8 cellular contexts compared by ENCODE assay signal in genomic region chr7:128135275-128136214, GRCh38.
DNase-seq lines count a peak whose midpoint lies in the region; ATAC-seq and TF ChIP-seq lines count a peak whose summit lies in the region.

No MANE protein-coding gene starts in this region.

- peak overlapping the region; percentile 46 for H3K27ac Mint-ChIP-seq in activated CD8-positive, alpha-beta T cell treated with anti-CD3 and anti-CD28 coated beads for 36 hours
- no peak overlapping the region for H3K27ac Mint-ChIP-seq in effector memory CD8-positive, alpha-beta T cell

- peak; percentile 100 for TF ChIP-seq CTCF in 22Rv1 (IDR thresholded peaks at IDR 0.05)
- TF ChIP-seq CTCF in activated CD8-positive, alpha-beta T cell treated with anti-CD3 and anti-CD28 coated beads for 36 hours (IDR thresholded peaks at IDR 0.05) = peak; percentile 85

- POLR2A ChIA-PET in activated CD8-positive, alpha-beta T cell treated with anti-CD3 and anti-CD28 coated beads for 36 hours (lab: Charles Lee) = interaction anchor here (1.2 to 1.3 kb wide), 2 partner anchors 26 to 35 kb away, joined by 4 read pairs; no protein-coding TSS in a partner anchor

- peaks cover 3% of the 10 kb centered on the region for H3K9me3 Mint-ChIP-seq in activated CD8-positive, alpha-beta T cell treated with anti-CD3 and anti-CD28 coated beads for 36 hours
- no peaks in the 10 kb centered on the region for H3K9me3 Mint-ChIP-seq in effector memory CD8-positive, alpha-beta T cell

- ATAC-seq in GM18499 (IDR thresholded peaks at IDR 0.05; ENCODE audit: insufficient read depth, unreplicated experiment) (peak; percentile 68), HG02973 (IDR thresholded peaks at IDR 0.05; ENCODE audit: unreplicated experiment) (peak; percentile 90)
- ATAC-seq in activated CD8-positive, alpha-beta T cell treated with anti-CD3 and anti-CD28 coated beads for 36 hours = peak; percentile 97
- ATAC-seq in effector memory CD8-positive, alpha-beta T cell (replicated peaks) = peak; percentile 96

- intact Hi-C loops in activated CD8-positive, alpha-beta T cell treated with anti-CD3 and anti-CD28 coated beads for 36 hours (cut with micrococcal nuclease) = loop anchor here (2.0 kb wide), 1 partner anchor 73 kb away; no protein-coding TSS in a partner anchor

- CTCF ChIA-PET in activated CD8-positive, alpha-beta T cell treated with anti-CD3 and anti-CD28 coated beads for 36 hours (lab: Charles Lee) = interaction anchor here (0.6 to 5.4 kb wide), 37 partner anchors 8 to 631 kb away, joined by 3 to 92 read pairs (median 4); partner anchors contain the start of genes GCC1 and LRRC4

- peaks cover 19% of the 10 kb centered on the region for H3K27me3 Mint-ChIP-seq in activated CD8-positive, alpha-beta T cell treated with anti-CD3 and anti-CD28 coated beads for 36 hours
- peaks cover 15 to 17% of the 10 kb centered on the region in 2 donors for H3K27me3 Mint-ChIP-seq in effector memory CD8-positive, alpha-beta T cell

- H3K27ac ChIP-seq in 22Rv1 = no peak overlapping the region

- no peaks in the 10 kb centered on the region for H3K36me3 Mint-ChIP-seq in activated CD8-positive, alpha-beta T cell treated with anti-CD3 and anti-CD28 coated beads for 36 hours (ENCODE audit: low read depth)
- peaks cover 3% of the 10 kb centered on the region for H3K36me3 Mint-ChIP-seq in effector memory CD8-positive, alpha-beta T cell (ENCODE audit: insufficient read depth)

- H3K4me3 Mint-ChIP-seq in activated CD8-positive, alpha-beta T cell treated with anti-CD3 and anti-CD28 coated beads for 36 hours = peak overlapping the region; percentile 65
- H3K4me3 Mint-ChIP-seq in effector memory CD8-positive, alpha-beta T cell = peak overlapping the region; percentile 78 to 81

- DNase-seq in NCI-H2196 treated with DMSO at 0.1 percent for 48 hours (lab: John Stamatoyannopoulos, UW; ENCODE audit: unreplicated experiment) = peak; percentile 43
- DNase-seq in activated CD8-positive, alpha-beta T cell treated with anti-CD3 and anti-CD28 coated beads for 36 hours = peak; percentile 85
- DNase-seq in effector memory CD8-positive, alpha-beta T cell = peak; percentile 46 to 71 (median 64)
- DNase-seq in midbrain (lab: John Stamatoyannopoulos, UW) = peak; percentile 17
- DNase-seq in stimulated activated CD8-positive, alpha-beta memory T cell treated with anti-CD3 and anti-CD28 coated beads, Interleukin-2, amount 100 ng/mL, for 1 hour (ENCODE audit: low read depth in 2 of 2) = peak; percentile 24 to 43

- H3K4me1 Mint-ChIP-seq in activated CD8-positive, alpha-beta T cell treated with anti-CD3 and anti-CD28 coated beads for 36 hours (ENCODE audit: low read depth) = peaks cover 16% of the 10 kb centered on the region
- H3K4me1 Mint-ChIP-seq in effector memory CD8-positive, alpha-beta T cell (ENCODE audit: low read depth in 2 of 2) = peaks cover 10 to 13% of the 10 kb centered on the region in 2 donors

Comparison
In these comparisons a context has a peak if more than half of its experiments do, and no peak if none do; other contexts are left out.
1. DNase-seq: peak in every context shown above with its lines; median percentile 85 in activated CD8-positive, alpha-beta T cell treated with anti-CD3 and anti-CD28 coated beads for 36 hours; 64 in effector memory CD8-positive, alpha-beta T cell; 43 in NCI-H2196 treated with DMSO at 0.1 percent for 48 hours; 34 in stimulated activated CD8-positive, alpha-beta memory T cell treated with anti-CD3 and anti-CD28 coated beads, Interleukin-2, amount 100 ng/mL, for 1 hour; 17 in midbrain.